ENCODE assay signal across 8 cellular contexts in genomic region chr6:3456395-3456767, GRCh38. TPM values are rescaled to one million over a fixed set of nuclear protein-coding genes. Genes with fewer than 3 reads are reported as not detected.
DNase-seq lines count a peak whose midpoint lies in the region; ATAC-seq and TF ChIP-seq lines count a peak whose summit lies in the region.

No MANE protein-coding gene starts in this region.

- H2AFZ ChIP-seq in IMR-90 (replicated peaks; ENCODE audit: low read length, poor library complexity): peak overlapping the region; percentile 81

- H3K4ac ChIP-seq in IMR-90 (ENCODE audit: low read depth, low read length): no peak overlapping the region

- no peak for TF ChIP-seq RAD21 in IMR-90 (IDR thresholded peaks at IDR 0.05; ENCODE audit: low read length)

- H4K91ac ChIP-seq in IMR-90 (ENCODE audit: insufficient read depth, low read depth, low read length): no peak overlapping the region

- H2AK9ac ChIP-seq in IMR-90 (replicated peaks; ENCODE audit: low read depth, low read length, poor library complexity): no peak overlapping the region

- POLR2A ChIA-PET in IMR-90 (lab: Charles Lee; ENCODE audit: unreplicated experiment): no interaction called here

- dilution Hi-C loops in IMR-90 (cut with HindIII; ENCODE audit: low sequenced_read_pairs, unreplicated experiment): no loop called here

- H3K9me3 ChIP-seq in IMR-90 (ENCODE audit: control insufficient read depth, insufficient read depth, low read length) (no peaks in the 10 kb centered on the region), esophagus squamous epithelium (no peaks in the 10 kb centered on the region)

- peaks cover 66% of the 10 kb centered on the region for H3K27me3 ChIP-seq in IMR-90 (ENCODE audit: control insufficient read depth, insufficient read depth, low read length)
- H3K27me3 ChIP-seq in esophagus squamous epithelium: no peaks in the 10 kb centered on the region

- H3K4me3 ChIP-seq in IMR-90 (ENCODE audit: insufficient read depth, low read depth, low read length) (peak overlapping the region; percentile 31), esophagus squamous epithelium (peak overlapping the region; percentile 74 to 86 (median 80)), skeletal muscle cell (ENCODE audit: low read depth, low read length) (peak overlapping the region; percentile 46)

- TF ChIP-seq POLR2A in IMR-90 (IDR thresholded peaks at IDR 0.05; ENCODE audit: low read depth, low read length) (no peak), esophagus squamous epithelium (IDR thresholded peaks at IDR 0.05) (no peak)

- no peaks in the 10 kb centered on the region for H3K9me1 ChIP-seq in IMR-90 (ENCODE audit: insufficient read depth, low read length)

- peak overlapping the region; percentile 11 for H3K4me2 ChIP-seq in IMR-90 (ENCODE audit: low read depth, low read length)

- H4K5ac ChIP-seq in IMR-90 (ENCODE audit: low read depth, low read length): no peak overlapping the region

- H3K23ac ChIP-seq in IMR-90 (ENCODE audit: low read depth, low read length): no peak overlapping the region

- H3K14ac ChIP-seq in IMR-90 (replicated peaks; ENCODE audit: low read depth, low read length): no peak overlapping the region

- TF ChIP-seq CTCF in IMR-90 (conservative IDR thresholded peaks at IDR 0.05; ENCODE audit: low read depth, low read length): no peak
- no peak for TF ChIP-seq CTCF in esophagus squamous epithelium (IDR thresholded peaks at IDR 0.05)

- CTCF ChIA-PET in IMR-90 (lab: Yijun Ruan, JAX): interaction anchor here (0.6 kb wide), 1 partner anchor 9 kb away, joined by 3 read pairs; no protein-coding TSS in a partner anchor

- BruUV-seq in IMR-90 (replicated peaks; lab: Mats Ljungman, UMichigan): no TSS peak

- H3K36me3 ChIP-seq in IMR-90 (ENCODE audit: control insufficient read depth, insufficient read depth, low read length) (no peaks in the 10 kb centered on the region), esophagus squamous epithelium (no peaks in the 10 kb centered on the region)

- peak; percentile 34 to 50 for ATAC-seq in activated CD4-positive, CD25-positive, alpha-beta regulatory T cell treated with anti-CD3 and anti-CD28 coated beads, Interleukin-2, amount 50 U/mL, for 24 hours
- ATAC-seq in IMR-90 (ENCODE audit: low read depth): peak; percentile 56

- no peak overlapping the region for H3K9ac ChIP-seq in IMR-90 (ENCODE audit: low read depth, low read length)

- H3K27ac ChIP-seq in IMR-90 (ENCODE audit: insufficient read depth, low read length) (no peak overlapping the region), esophagus squamous epithelium (peak overlapping the region; percentile 82 to 89 (median 84))

- no peak for DNase-seq in activated CD4-positive, CD25-positive, alpha-beta regulatory T cell (lab: John Stamatoyannopoulos, UW)
- DNase-seq in IMR-90 (no peak), esophagus squamous epithelium (lab: John Stamatoyannopoulos, UW) (no peak), skeletal muscle cell (ENCODE audit: low read depth) (no peak), NCI-H2081 treated with DMSO at 0.1 percent for 48 hours (lab: John Stamatoyannopoulos, UW) (no peak), Kasumi-1 (lab: John Stamatoyannopoulos, UW) (no peak), NCI-H1092 treated with DMSO at 0.1 percent for 48 hours (lab: John Stamatoyannopoulos, UW) (no peak)

- H3K4me1 ChIP-seq in IMR-90 (ENCODE audit: control insufficient read depth, insufficient read depth, low read length): peaks cover 2% of the 10 kb centered on the region; the same call in 1 of the 2 replicates
- peaks cover 19 to 59% (median 21%) of the 10 kb centered on the region in 3 donors for H3K4me1 ChIP-seq in esophagus squamous epithelium

- H2BK20ac ChIP-seq in IMR-90 (ENCODE audit: low read depth, low read length): no peak overlapping the region

- no peak overlapping the region for H3K18ac ChIP-seq in IMR-90 (ENCODE audit: low read depth, low read length)

- no peak overlapping the region for H2AK5ac ChIP-seq in IMR-90 (ENCODE audit: low read depth, low read length)

- H3K56ac ChIP-seq in IMR-90 (ENCODE audit: extremely low read depth, insufficient read depth, low read length): no peak overlapping the region

- H2BK120ac ChIP-seq in IMR-90 (ENCODE audit: low read depth, low read length): no peak overlapping the region

- in situ Hi-C loops in IMR-90 (cut with MboI; ENCODE audit: low sequenced_read_pairs): no loop called here

- no peak overlapping the region for H4K8ac ChIP-seq in IMR-90 (ENCODE audit: low read depth in 2 of 2, low read length in 2 of 2)

- H2BK15ac ChIP-seq in IMR-90 (ENCODE audit: low read depth, low read length): no peak overlapping the region

- H4K20me1 ChIP-seq in IMR-90 (ENCODE audit: insufficient read depth, low read length): 0 out of 2 replicates have a peak, but pooled peaks cover 4% of the 10 kb centered on the region

- no peak overlapping the region for H2BK5ac ChIP-seq in IMR-90 (ENCODE audit: low read depth, low read length, poor library complexity, severe bottlenecking)

- 0% methylated on average over 27 of the region's 66 CpGs; no CpG with 5 or more reads in 1 of the 2 experiments for WGBS in IMR-90 (ENCODE audit: extremely low coverage in 2 of 2, insufficient read length in 1 of 2), 2 experiments
- no CpG with 5 or more reads among the region's 66 CpGs for WGBS in esophagus squamous epithelium, 2 donors

- H3K79me1 ChIP-seq in IMR-90 (ENCODE audit: low read depth in 1 of 2, low read length in 2 of 2): no peaks in the 10 kb centered on the region

- intact Hi-C loops in IMR-90 (cut with micrococcal nuclease) (loop anchor here (1.0 to 2.0 kb wide), 2 partner anchors 177 to 276 kb away; no protein-coding TSS in a partner anchor), esophagus squamous epithelium (cut with DNase I) (no loop called here)

TF ChIP-seq in IMR-90, 13 proteins besides CTCF, POLR2A, EP300 and RAD21:
- no peak for TF ChIP-seq CHD1 (IDR thresholded peaks at IDR 0.05; ENCODE audit: low read depth, low read length)
- TF ChIP-seq MXI1 (IDR thresholded peaks at IDR 0.05; ENCODE audit: borderline replicate concordance, low read depth, low read length): no peak
- no peak for TF ChIP-seq FOS (IDR thresholded peaks at IDR 0.05; ENCODE audit: low read depth, low read length)
- TF ChIP-seq MAZ (IDR thresholded peaks at IDR 0.05; ENCODE audit: borderline replicate concordance, low read depth, low read length): no peak
- TF ChIP-seq RFX5 (IDR thresholded peaks at IDR 0.05; ENCODE audit: low read depth, low read length): no peak

RNA-seq across cellular contexts. Expression of gene SLC22A23, which starts 0.5 kb away (rescaled TPM):
- total RNA-seq in IMR-90 (2012; rRNA removed): 0.56 and 0.72 TPM in 2 replicates
- 1.1 and 1.6 TPM in 2 replicates for polyA plus RNA-seq in IMR-90 (2012; rRNA removed)
- polyA plus RNA-seq in IMR-90 (2012; cell fraction: cytosol; rRNA removed): 1.2 and 1.9 TPM in 2 replicates
- 1.9 TPM in 2 replicates for polyA plus RNA-seq in IMR-90 (2012; cell fraction: nucleus; rRNA removed; ENCODE audit: low replicate concordance)
- total RNA-seq in esophagus squamous epithelium: 10 to 100 TPM; 26.6 to 42.6 (median 37.6) TPM

Comparison
In these comparisons a context has a peak if more than half of its experiments do, and no peak if none do; other contexts are left out.
1. RNA of gene SLC22A23, which starts 0.5 kb away (total RNA-seq): 26.6 to 42.6 TPM in esophagus squamous epithelium; 0.56 to 0.72 TPM in IMR-90; every median in the first group is over 10 times any median in the second.
2. Peak in every context shown above with its lines, with median percentiles within 50 percentile points of each other: H3K4me3 ChIP-seq.